Comparison of ENCODE assay signal across 8 cellular contexts in the genomic region with DNA sequence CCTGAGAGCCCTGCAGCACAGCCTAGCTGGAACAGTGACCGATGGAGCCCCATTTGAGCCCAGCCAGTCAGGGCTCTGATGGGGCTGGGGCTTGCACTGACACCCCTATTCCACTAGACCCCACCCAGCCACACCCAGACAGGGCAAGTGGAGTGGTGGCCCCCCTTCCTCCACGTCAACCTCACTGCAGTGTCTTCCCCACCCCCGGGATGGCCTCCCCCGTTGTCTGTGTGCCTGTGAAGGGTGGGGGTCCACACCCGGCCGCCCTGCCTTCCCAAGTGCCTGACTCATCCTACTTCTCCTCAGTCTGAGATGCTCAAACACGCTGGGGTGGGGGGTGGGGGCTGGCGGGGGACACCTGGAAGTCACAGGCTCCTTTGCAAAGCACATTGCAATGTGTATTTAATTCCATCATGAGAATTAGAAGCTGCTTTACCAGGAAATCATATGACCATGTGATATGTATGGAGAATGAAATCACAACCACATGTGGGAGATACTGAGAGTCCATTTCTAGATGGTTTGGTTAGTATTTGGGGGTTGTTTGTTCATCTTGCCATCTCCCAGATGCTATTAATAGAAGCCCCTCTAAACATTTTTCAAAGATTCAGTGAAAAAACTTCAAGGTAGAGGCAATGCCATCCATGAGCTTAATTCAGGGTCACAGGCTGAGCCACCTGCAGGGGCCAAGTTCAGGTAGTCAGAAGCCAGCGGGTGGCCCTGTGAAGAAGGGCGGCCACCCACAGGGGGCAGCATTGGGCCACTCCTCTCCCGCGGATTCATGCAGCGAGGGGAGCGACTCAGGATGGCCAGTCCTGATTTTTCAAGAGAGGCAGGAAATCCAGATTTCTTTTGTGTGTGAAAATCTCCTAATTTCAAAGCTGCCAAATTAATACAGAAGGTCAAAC. TPM values are rescaled to one million over a fixed set of nuclear protein-coding genes. Genes with fewer than 3 reads are reported as not detected.
DNase-seq lines count a peak whose midpoint lies in the region; TF ChIP-seq lines count a peak whose summit lies in the region.

No MANE protein-coding gene starts in this region.

- peak; percentile 6 to 30 (median 19) for DNase-seq in NCI-H1417 (lab: John Stamatoyannopoulos, UW)
- DNase-seq in NCI-H1417 treated with DMSO at 0.1 percent for 48 hours (lab: John Stamatoyannopoulos, UW), result no peak
- DNase-seq in HUDEP-2 (lab: John Stamatoyannopoulos, UW; ENCODE audit: unreplicated experiment in 76 of 76), result peak in 61 of 76 experiments; percentile 5 to 77 (median 42)
- no peak for DNase-seq in astrocyte of the cerebellum (ENCODE audit: low read depth)
- DNase-seq in smooth muscle cell (lab: John Stamatoyannopoulos, UW; ENCODE audit: unreplicated experiment), result peak; percentile 26
- no peak for DNase-seq in DMS114 treated with DMSO at 0.1 percent for 48 hours (lab: John Stamatoyannopoulos, UW; ENCODE audit: unreplicated experiment)

- no peaks in the 10 kb centered on the region for H3K9me2 ChIP-seq in SU-DHL-6 (replicated peaks; ENCODE audit: insufficient read depth, low read length)

- peaks cover 5% of the 10 kb centered on the region for H3K4me1 ChIP-seq in iPS-15b (ENCODE audit: control insufficient read depth, insufficient read depth, low read length)
- H3K4me1 ChIP-seq in smooth muscle cell (ENCODE audit: low read depth), result no peaks in the 10 kb centered on the region

- WGBS in smooth muscle cell (ENCODE audit: low lambda C conversion rate), result 36% methylated on average over 14 of the region's 14 CpGs

- H3K9me3 ChIP-seq in SU-DHL-6 (ENCODE audit: insufficient read depth, low read length) (no peaks in the 10 kb centered on the region), iPS-15b (ENCODE audit: control insufficient read depth, insufficient read depth, low read length) (no peaks in the 10 kb centered on the region), smooth muscle cell (replicated peaks; ENCODE audit: low read depth) (no peaks in the 10 kb centered on the region)

- in situ Hi-C loops in astrocyte of the cerebellum (cut with HindIII; ENCODE audit: low sequenced_read_pairs), result no loop called here

- H3F3A ChIP-seq in SU-DHL-6 (ENCODE audit: insufficient read depth) (no peaks in the 10 kb centered on the region), smooth muscle cell (ENCODE audit: low read depth) (no peaks in the 10 kb centered on the region)

- no peaks in the 10 kb centered on the region for H3K79me2 ChIP-seq in SU-DHL-6 (ENCODE audit: insufficient read depth, low read length)
- H3K79me2 ChIP-seq in smooth muscle cell (ENCODE audit: low read depth), result no peaks in the 10 kb centered on the region

- no peaks in the 10 kb centered on the region for H4K20me1 ChIP-seq in SU-DHL-6 (ENCODE audit: low read depth, low read length)
- H4K20me1 ChIP-seq in smooth muscle cell (ENCODE audit: low read depth), result no peaks in the 10 kb centered on the region

- H3K9ac ChIP-seq in SU-DHL-6 (ENCODE audit: low read length) (no peak overlapping the region), iPS-15b (ENCODE audit: low read depth, low read length) (no peak overlapping the region), smooth muscle cell (ENCODE audit: low read depth) (no peak overlapping the region)

- peak; percentile 77 for TF ChIP-seq CTCF in SU-DHL-6 (IDR thresholded peaks at IDR 0.05; ENCODE audit: insufficient read depth, low read length, poor library complexity, severe bottlenecking)
- peak; percentile 88 for TF ChIP-seq CTCF in astrocyte of the cerebellum (IDR thresholded peaks at IDR 0.05; ENCODE audit: low read depth, low read length, missing control alignments)
- peak; percentile 86 for TF ChIP-seq CTCF in smooth muscle cell (IDR thresholded peaks at IDR 0.05; ENCODE audit: borderline replicate concordance, insufficient read depth, poor library complexity, severe bottlenecking)

- H3K4me3 ChIP-seq in SU-DHL-6 (ENCODE audit: insufficient read depth, low read length, poor library complexity, severe bottlenecking) (no peak overlapping the region), astrocyte of the cerebellum (ENCODE audit: low read depth, low read length) (no peak overlapping the region), iPS-15b (ENCODE audit: low read depth, low read length) (peak overlapping the region; percentile 52), smooth muscle cell (no peak overlapping the region)

- H2AFZ ChIP-seq in SU-DHL-6 (ENCODE audit: low read depth, low read length, severe bottlenecking) (no peak overlapping the region), smooth muscle cell (ENCODE audit: low read depth) (no peak overlapping the region)

- H3K4me2 ChIP-seq in SU-DHL-6 (ENCODE audit: low read depth, low read length, poor library complexity, severe bottlenecking) (no peak overlapping the region), smooth muscle cell (peak overlapping the region; percentile 79)

- H3K27ac ChIP-seq in SU-DHL-6 (ENCODE audit: low read depth, low read length) (no peak overlapping the region), smooth muscle cell (ENCODE audit: low read depth) (no peak overlapping the region)

- H3K36me3 ChIP-seq in SU-DHL-6 (ENCODE audit: low read length), result no peaks in the 10 kb centered on the region
- peaks cover 8% of the 10 kb centered on the region for H3K36me3 ChIP-seq in iPS-15b (ENCODE audit: control insufficient read depth, insufficient read depth, low read length)
- no peaks in the 10 kb centered on the region for H3K36me3 ChIP-seq in smooth muscle cell (ENCODE audit: low read depth)

- H3K27me3 ChIP-seq in SU-DHL-6 (ENCODE audit: low read length), result no peaks in the 10 kb centered on the region
- no peaks in the 10 kb centered on the region for H3K27me3 ChIP-seq in iPS-15b (ENCODE audit: control insufficient read depth, insufficient read depth, low read length)
- no peaks in the 10 kb centered on the region for H3K27me3 ChIP-seq in smooth muscle cell (ENCODE audit: low read depth)

RNA-seq across cellular contexts. Expression of gene GMPPA, which starts 22.7 kb away (rescaled TPM):
- total RNA-seq in smooth muscle cell, result 52.2 and 59.3 TPM in 2 replicates
- 77.8 and 81.7 TPM in 2 replicates for polyA plus RNA-seq in smooth muscle cell

RNA-seq across cellular contexts. Expression of gene ASIC4, which starts 38.3 kb away (rescaled TPM):
- total RNA-seq in smooth muscle cell, result 0.49 TPM in 1 of 2 replicates, not detected in the other
- 0.32 and 1.7 TPM in 2 replicates for polyA plus RNA-seq in smooth muscle cell

RNA-seq across cellular contexts. Expression of gene SPEG, which starts 41.3 kb away (rescaled TPM):
- total RNA-seq in smooth muscle cell, result 14.9 and 38.8 TPM in 2 replicates
- 37.8 and 40.5 TPM in 2 replicates for polyA plus RNA-seq in smooth muscle cell

RNA-seq across cellular contexts. Expression of gene DES, which starts 57.8 kb away (rescaled TPM):
- 103 and 127 TPM in 2 replicates for total RNA-seq in smooth muscle cell
- 106 and 109 TPM in 2 replicates for polyA plus RNA-seq in smooth muscle cell

Comparison
In these comparisons a context has a peak if more than half of its experiments do, and no peak if none do; other contexts are left out.
1. DNase-seq: peak in NCI-H1417 (3 of 3), HUDEP-2 (61 of 76) and smooth muscle cell (single experiment); none in NCI-H1417 treated with DMSO at 0.1 percent for 48 hours (single experiment), astrocyte of the cerebellum (single experiment) and DMS114 treated with DMSO at 0.1 percent for 48 hours (single experiment).
2. Peak in every context shown above with its lines, with median percentiles within 50 percentile points of each other: CTCF ChIP-seq.